Comparison of ENCODE assay signal across 23 cellular contexts in the genomic region with DNA sequence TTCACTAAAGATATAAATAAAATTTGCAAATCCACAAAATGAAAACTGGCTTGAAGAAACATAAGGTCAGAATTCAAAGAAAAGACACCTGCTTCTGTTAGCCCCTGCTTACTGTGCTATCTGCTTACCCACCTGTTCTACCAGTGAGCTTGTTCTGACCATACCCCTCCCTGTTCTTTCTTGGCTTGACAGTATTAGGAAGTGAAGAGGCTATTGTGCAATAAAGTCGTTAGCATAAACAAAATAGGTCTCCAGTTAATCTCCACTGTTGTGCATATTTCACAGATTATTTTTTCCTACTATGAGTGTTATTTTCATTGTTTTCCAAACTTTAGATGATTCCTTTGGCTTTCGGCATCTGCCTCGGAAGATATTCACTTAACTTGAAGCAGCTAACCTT.
"Had no signal": no experiment of that assay in that cellular context is flagged by ENCODE, and none has a peak within 500 bp of the region (broad histone marks: within the 10 kb centered on the region; RNA-seq: fewer than 3 reads in every experiment).

No MANE protein-coding gene starts in this region.

- H3K4me3 ChIP-seq: esophagus muscularis mucosa, heart right ventricle, neural progenitor cell, pancreas, sigmoid colon, spleen, thoracic aorta, upper lobe of left lung had no signal

- H3K36me3 ChIP-seq: esophagus muscularis mucosa, heart right ventricle, neural progenitor cell, pancreas, sigmoid colon, spleen, thoracic aorta, upper lobe of left lung had no signal

- H3K27ac Mint-ChIP-seq: activated CD4-positive, alpha-beta T cell treated with anti-CD3 and anti-CD28 coated beads, Interleukin-2, amount 10 ng/mL, durations not matched to agents 7 days and 5 days; activated CD8-positive, alpha-beta T cell treated with anti-CD3 and anti-CD28 coated beads, Interleukin-2, amount 10 ng/mL, durations not matched to agents 7 days and 5 days; activated naive CD4-positive, alpha-beta T cell treated with anti-CD3 and anti-CD28 coated beads, Interleukin-2, amount 10 ng/mL, durations not matched to agents 7 days and 5 days; activated naive CD8-positive, alpha-beta T cell treated with anti-CD3 and anti-CD28 coated beads, Interleukin-2, amount 50 U/mL, for 24 hours; activated T-cell treated with anti-CD3 and anti-CD28 coated beads, Interleukin-2, amount 50 U/mL, for 24 hours; activated T-helper 2 cell treated with anti-CD3 and anti-CD28 coated beads, Interferon-gamma antibody, Interleukin-2, Interleukin-4, amounts not matched to agents 10 μg/mL and 5 μg/mL and 100 μg/mL, durations not matched to agents 14 hours and 24 hours and 36 hours; dendritic cell treated with granulocyte-macrophage colony-stimulating factor and Interleukin-4, amounts not matched to agents 40 ng/mL and 50 ng/mL, for 4 days; memory B cell; naive thymus-derived CD4-positive, alpha-beta T cell; neural progenitor cell; stimulated activated memory B cell treated with anti-CD40 and anti-IgM and Interleukin-4, amounts not matched to agents 10 μg/mL and 1 μg/mL and 100 μg/mL, for 72 hours had no signal

- H3K4me2 ChIP-seq: neural progenitor cell had no signal

- H3K9me3 ChIP-seq: esophagus muscularis mucosa, heart right ventricle, sigmoid colon, thoracic aorta, upper lobe of left lung had no signal

- H3K27me3 ChIP-seq: esophagus muscularis mucosa, heart right ventricle, neural progenitor cell, pancreas, sigmoid colon, spleen had no signal

- H3K36me3 Mint-ChIP-seq: activated naive CD4-positive, alpha-beta T cell treated with anti-CD3 and anti-CD28 coated beads, Interleukin-2, amount 10 ng/mL, durations not matched to agents 7 days and 5 days; memory B cell; naive thymus-derived CD4-positive, alpha-beta T cell; neural progenitor cell; stimulated activated memory B cell treated with anti-CD40 and anti-IgM and Interleukin-4, amounts not matched to agents 10 μg/mL and 1 μg/mL and 100 μg/mL, for 72 hours had no signal

- H2AFZ ChIP-seq: neural progenitor cell had no signal

- DNase-seq: activated CD4-positive, alpha-beta T cell treated with anti-CD3 and anti-CD28 coated beads, Interleukin-2, amount 10 ng/mL, durations not matched to agents 7 days and 5 days; activated CD8-positive, alpha-beta T cell treated with anti-CD3 and anti-CD28 coated beads, Interleukin-2, amount 10 ng/mL, durations not matched to agents 7 days and 5 days; activated naive CD4-positive, alpha-beta T cell treated with anti-CD3 and anti-CD28 coated beads, Interleukin-2, amount 10 ng/mL, durations not matched to agents 7 days and 5 days; activated naive CD8-positive, alpha-beta T cell treated with anti-CD3 and anti-CD28 coated beads, Interleukin-2, amount 50 U/mL, for 24 hours; activated T-cell treated with anti-CD3 and anti-CD28 coated beads, Interleukin-2, amount 50 U/mL, for 24 hours; effector CD8-positive, alpha-beta T cell; heart right ventricle; kidney glomerular epithelial cell; left ventricle myocardium superior; naive thymus-derived CD4-positive, alpha-beta T cell; pancreas; sigmoid colon; spleen; stimulated activated CD4-positive, alpha-beta T cell treated with anti-CD3 and anti-CD28 coated beads, Interleukin-4, amount 100 ng/mL, for 4 hours; T1000; upper lobe of left lung had no signal

- H3K4me1 ChIP-seq: esophagus muscularis mucosa, heart right ventricle, neural progenitor cell, pancreas, sigmoid colon, spleen, upper lobe of left lung had no signal

- H3K27ac ChIP-seq: esophagus muscularis mucosa, heart right ventricle, neural progenitor cell, pancreas, sigmoid colon, spleen, thoracic aorta, upper lobe of left lung had no signal

- H3K9me3 Mint-ChIP-seq: activated CD4-positive, alpha-beta T cell treated with anti-CD3 and anti-CD28 coated beads, Interleukin-2, amount 10 ng/mL, durations not matched to agents 7 days and 5 days; memory B cell; neural progenitor cell; stimulated activated memory B cell treated with anti-CD40 and anti-IgM and Interleukin-4, amounts not matched to agents 10 μg/mL and 1 μg/mL and 100 μg/mL, for 72 hours had no signal

- H3K9ac ChIP-seq: neural progenitor cell had no signal

- H3K4me3 Mint-ChIP-seq: activated CD4-positive, alpha-beta T cell treated with anti-CD3 and anti-CD28 coated beads, Interleukin-2, amount 10 ng/mL, durations not matched to agents 7 days and 5 days; activated CD8-positive, alpha-beta T cell treated with anti-CD3 and anti-CD28 coated beads, Interleukin-2, amount 10 ng/mL, durations not matched to agents 7 days and 5 days; activated naive CD4-positive, alpha-beta T cell treated with anti-CD3 and anti-CD28 coated beads, Interleukin-2, amount 10 ng/mL, durations not matched to agents 7 days and 5 days; activated naive CD8-positive, alpha-beta T cell treated with anti-CD3 and anti-CD28 coated beads, Interleukin-2, amount 50 U/mL, for 24 hours; activated T-cell treated with anti-CD3 and anti-CD28 coated beads, Interleukin-2, amount 50 U/mL, for 24 hours; dendritic cell treated with granulocyte-macrophage colony-stimulating factor and Interleukin-4, amounts not matched to agents 40 ng/mL and 50 ng/mL, for 4 days; memory B cell; naive thymus-derived CD4-positive, alpha-beta T cell; neural progenitor cell; stimulated activated memory B cell treated with anti-CD40 and anti-IgM and Interleukin-4, amounts not matched to agents 10 μg/mL and 1 μg/mL and 100 μg/mL, for 72 hours had no signal

- H3K27me3 Mint-ChIP-seq: activated CD4-positive, alpha-beta T cell treated with anti-CD3 and anti-CD28 coated beads, Interleukin-2, amount 10 ng/mL, durations not matched to agents 7 days and 5 days; activated naive CD4-positive, alpha-beta T cell treated with anti-CD3 and anti-CD28 coated beads, Interleukin-2, amount 10 ng/mL, durations not matched to agents 7 days and 5 days; activated naive CD8-positive, alpha-beta T cell treated with anti-CD3 and anti-CD28 coated beads, Interleukin-2, amount 50 U/mL, for 24 hours; activated T-cell treated with anti-CD3 and anti-CD28 coated beads, Interleukin-2, amount 50 U/mL, for 24 hours; dendritic cell treated with granulocyte-macrophage colony-stimulating factor and Interleukin-4, amounts not matched to agents 40 ng/mL and 50 ng/mL, for 4 days; memory B cell; naive thymus-derived CD4-positive, alpha-beta T cell; stimulated activated memory B cell treated with anti-CD40 and anti-IgM and Interleukin-4, amounts not matched to agents 10 μg/mL and 1 μg/mL and 100 μg/mL, for 72 hours had no signal

- H3K4me1 Mint-ChIP-seq: activated CD4-positive, alpha-beta T cell treated with anti-CD3 and anti-CD28 coated beads, Interleukin-2, amount 10 ng/mL, durations not matched to agents 7 days and 5 days; activated naive CD4-positive, alpha-beta T cell treated with anti-CD3 and anti-CD28 coated beads, Interleukin-2, amount 10 ng/mL, durations not matched to agents 7 days and 5 days; activated naive CD8-positive, alpha-beta T cell treated with anti-CD3 and anti-CD28 coated beads, Interleukin-2, amount 50 U/mL, for 24 hours; memory B cell; naive thymus-derived CD4-positive, alpha-beta T cell; neural progenitor cell; stimulated activated memory B cell treated with anti-CD40 and anti-IgM and Interleukin-4, amounts not matched to agents 10 μg/mL and 1 μg/mL and 100 μg/mL, for 72 hours had no signal

- FAIRE-seq: pancreas had no signal

- ATAC-seq: activated CD8-positive, alpha-beta T cell treated with anti-CD3 and anti-CD28 coated beads, Interleukin-2, amount 10 ng/mL, durations not matched to agents 7 days and 5 days; activated naive CD8-positive, alpha-beta T cell treated with anti-CD3 and anti-CD28 coated beads, Interleukin-2, amount 50 U/mL, for 24 hours; heart right ventricle; left ventricle myocardium superior; naive thymus-derived CD4-positive, alpha-beta T cell; pancreas; stimulated activated memory B cell treated with anti-CD40 and anti-IgM and Interleukin-4, amounts not matched to agents 10 μg/mL and 1 μg/mL and 100 μg/mL, for 72 hours had no signal
